ENCODE assay signal across 2 cellular contexts in the genomic region with DNA sequence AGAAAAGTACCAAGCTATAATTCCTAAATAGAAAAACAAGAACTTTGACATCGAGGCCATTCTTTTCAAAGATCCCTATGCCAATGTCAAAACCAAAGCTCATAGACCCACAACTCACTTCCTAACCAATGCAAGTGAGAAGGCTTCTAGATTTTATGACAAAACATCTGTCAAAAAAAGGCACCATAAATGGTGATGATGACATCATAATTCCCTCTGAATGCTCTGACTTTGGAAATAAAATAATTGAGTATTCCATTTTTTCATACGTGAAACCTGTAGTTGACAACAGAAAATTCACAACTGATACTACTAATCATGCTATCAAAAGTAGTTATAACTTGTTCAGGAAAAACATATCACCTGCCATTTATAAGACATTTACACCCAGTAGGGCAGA.
A peak's percentile ranks its signal among the peaks of the same experiment; 100 is the strongest.
TF ChIP-seq lines count a peak whose summit lies in the region.

No MANE protein-coding gene starts in this region.

TF ChIP-seq in HepG2, 621 proteins besides CTCF, POLR2A, EP300 and RAD21:
- TF ChIP-seq ATF7 (IDR thresholded peaks at IDR 0.05) (peak; percentile 92), ATF7 (CRISPR knock-in tag; IDR thresholded peaks at IDR 0.05) (no peak), RCOR2 (CRISPR knock-in tag; IDR thresholded peaks at IDR 0.05) (no peak), ZSCAN21 (CRISPR knock-in tag; IDR thresholded peaks at IDR 0.05; ENCODE audit: borderline replicate concordance) (no peak), ZNF713 (CRISPR knock-in tag; IDR thresholded peaks at IDR 0.05) (no peak), CREB1 (IDR thresholded peaks at IDR 0.05) (peak; percentile 71), CREB1 (CRISPR knock-in tag; IDR thresholded peaks at IDR 0.05) (no peak), TEAD3 (CRISPR knock-in tag; optimal IDR thresholded peaks at IDR 0.05; ENCODE audit: borderline replicate concordance) (no peak), SSRP1 (CRISPR knock-in tag; IDR thresholded peaks at IDR 0.05) (no peak)
- TF ChIP-seq, protein P1, sequence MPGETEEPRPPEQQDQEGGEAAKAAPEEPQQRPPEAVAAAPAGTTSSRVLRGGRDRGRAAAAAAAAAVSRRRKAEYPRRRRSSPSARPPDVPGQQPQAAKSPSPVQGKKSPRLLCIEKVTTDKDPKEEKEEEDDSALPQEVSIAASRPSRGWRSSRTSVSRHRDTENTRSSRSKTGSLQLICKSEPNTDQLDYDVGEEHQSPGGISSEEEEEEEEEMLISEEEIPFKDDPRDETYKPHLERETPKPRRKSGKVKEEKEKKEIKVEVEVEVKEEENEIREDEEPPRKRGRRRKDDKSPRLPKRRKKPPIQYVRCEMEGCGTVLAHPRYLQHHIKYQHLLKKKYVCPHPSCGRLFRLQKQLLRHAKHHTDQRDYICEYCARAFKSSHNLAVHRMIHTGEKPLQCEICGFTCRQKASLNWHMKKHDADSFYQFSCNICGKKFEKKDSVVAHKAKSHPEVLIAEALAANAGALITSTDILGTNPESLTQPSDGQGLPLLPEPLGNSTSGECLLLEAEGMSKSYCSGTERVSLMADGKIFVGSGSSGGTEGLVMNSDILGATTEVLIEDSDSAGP (CRISPR knock-in tag; IDR thresholded peaks at IDR 0.05; ENCODE audit: borderline replicate concordance), result no peak
- TF ChIP-seq, protein P2, sequence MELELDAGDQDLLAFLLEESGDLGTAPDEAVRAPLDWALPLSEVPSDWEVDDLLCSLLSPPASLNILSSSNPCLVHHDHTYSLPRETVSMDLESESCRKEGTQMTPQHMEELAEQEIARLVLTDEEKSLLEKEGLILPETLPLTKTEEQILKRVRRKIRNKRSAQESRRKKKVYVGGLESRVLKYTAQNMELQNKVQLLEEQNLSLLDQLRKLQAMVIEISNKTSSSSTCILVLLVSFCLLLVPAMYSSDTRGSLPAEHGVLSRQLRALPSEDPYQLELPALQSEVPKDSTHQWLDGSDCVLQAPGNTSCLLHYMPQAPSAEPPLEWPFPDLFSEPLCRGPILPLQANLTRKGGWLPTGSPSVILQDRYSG (CRISPR knock-in tag; IDR thresholded peaks at IDR 0.05), result no peak

TF ChIP-seq in GM12878, 131 proteins besides CTCF, POLR2A, EP300 and RAD21:
- 0 out of 2 replicates have a peak, but pooled peaks have one; percentile 15 for TF ChIP-seq ATF7 (IDR thresholded peaks at IDR 0.05; ENCODE audit: low read depth)
- no peak for TF ChIP-seq MEF2B (IDR thresholded peaks at IDR 0.05; ENCODE audit: partially characterized antibody, poor library complexity, severe bottlenecking)
